22 cellular contexts compared by ENCODE assay signal in genomic region chr18:55199291-55199963, GRCh38.
"Had no signal": no experiment of that assay in that cellular context is flagged by ENCODE, and none has a peak within 500 bp of the region (broad histone marks: within the 10 kb centered on the region; RNA-seq: fewer than 3 reads in every experiment).

No MANE protein-coding gene starts in this region.

- H3K9me3 ChIP-seq: right lobe of liver, uterus had no signal

- H3K36me3 ChIP-seq: lower lobe of right lung, right lobe of liver, tibial nerve, uterus had no signal

- H3K4me3 ChIP-seq: coronary artery, hepatocyte, lower lobe of right lung, right lobe of liver, skin epidermis, tibial nerve, uterus had no signal

- H3K27me3 ChIP-seq: hepatocyte, right lobe of liver, tibial nerve, uterus had no signal

- DNase-seq: activated CD4-positive, alpha-beta T cell treated with anti-CD3 and anti-CD28 coated beads, Interleukin-2, amount 50 U/mL, for 4 hours; activated CD8-positive, alpha-beta memory T cell treated with anti-CD3 and anti-CD28 coated beads for 24 hours; activated CD8-positive, alpha-beta memory T cell treated with anti-CD3 and anti-CD28 coated beads, Interleukin-2, amount 50 U/mL, for 4 hours; activated naive CD4-positive, alpha-beta T cell treated with Interleukin-2 at 50 U/mL for 16 hours; activated naive CD8-positive, alpha-beta T cell treated with anti-CD3 and anti-CD28 coated beads for 36 hours; activated T-cell treated with anti-CD3 and anti-CD28 coated beads, Interleukin-2, amount 50 U/mL, for 4 hours; amygdala; cerebellar nuclear complex; glutamatergic neuron; immature natural killer cell; lower lobe of right lung; naive thymus-derived CD4-positive, alpha-beta T cell; occipital lobe; posterior cingulate gyrus; right lobe of liver; stimulated activated CD4-positive, alpha-beta T cell treated with anti-CD3 and anti-CD28 coated beads, Interleukin-1b, Interleukin-23, amount 100 ng/mL, for 48 hours; stimulated activated naive CD8-positive, alpha-beta T cell treated with anti-CD3 and anti-CD28 coated beads, Interleukin-15, amount 100 ng/mL, for 72 hours; uterus had no signal

- H3K4me1 ChIP-seq: lower lobe of right lung, right lobe of liver, tibial nerve, uterus had no signal
